29 cellular contexts compared by ENCODE assay signal in genomic region chrX:66035667-66036066, GRCh38. TPM values are rescaled to one million over a fixed set of nuclear protein-coding genes. Genes with fewer than 3 reads are reported as not detected.
"Had no signal": no experiment of that assay in that cellular context is flagged by ENCODE, and none has a peak within 500 bp of the region (broad histone marks: within the 10 kb centered on the region; RNA-seq: fewer than 3 reads in every experiment).

No MANE protein-coding gene starts in this region.

- H3K27me3 ChIP-seq: Peyer's patch, SJSA1 had no signal

- H3K4me2 ChIP-seq: KMS-11 had no signal

- H3K9me3 ChIP-seq: adrenal gland, Peyer's patch, SJSA1 had no signal

- H3K4me1 ChIP-seq: adrenal gland, Peyer's patch, SJSA1 had no signal

- FAIRE-seq: bronchial epithelial cell had no signal

- H3K9ac ChIP-seq: KMS-11 had no signal

- DNase-seq: activated B cell treated with CpG ODN at 0.5 μM for 24 hours; activated CD4-positive, alpha-beta memory T cell treated with anti-CD3 and anti-CD28 coated beads, Interleukin-2, amount 10 ng/mL, durations not matched to agents 7 days and 5 days; activated CD4-positive, alpha-beta T cell treated with anti-CD3 and anti-CD28 coated beads for 1 hour; activated CD4-positive, alpha-beta T cell treated with anti-CD3 and anti-CD28 coated beads, Interleukin-2, amount 10 ng/mL, durations not matched to agents 7 days and 5 days; activated gamma-delta T cell; activated naive CD4-positive, alpha-beta T cell treated with anti-CD3 and anti-CD28 coated beads for 36 hours; activated naive CD8-positive, alpha-beta T cell treated with anti-CD3 and anti-CD28 coated beads, Interleukin-2, amount 10 ng/mL, durations not matched to agents 7 days and 5 days; activated T-cell treated with anti-CD3 and anti-CD28 coated beads for 4 hours; activated T-cell treated with anti-CD3 and anti-CD28 coated beads, Interleukin-2, amount 50 U/mL, for 48 hours; adrenal gland; anterior cingulate cortex; central memory CD4-positive, alpha-beta T cell; MV-4-11; NCI-H1092 treated with DMSO at 0.1 percent for 48 hours; NCI-H1417 treated with DMSO at 0.1 percent for 48 hours; NCI-H1694; NCI-H2029 treated with DMSO at 0.1 percent for 48 hours; NCI-H345; NCI-H510A; NCI-H526 treated with DMSO at 0.1 percent for 48 hours; NCI-H82; Peyer's patch; Right ventricle myocardium superior had no signal

- H3K4me3 ChIP-seq: adrenal gland, Peyer's patch, SJSA1 had no signal

- H3K27ac ChIP-seq: adrenal gland, KMS-11, Peyer's patch, RWPE1, SJSA1 had no signal

- H3K36me3 ChIP-seq: adrenal gland, Peyer's patch, SJSA1 had no signal

RNA-seq across cellular contexts. Expression of gene VSIG4, which starts 4.2 kb away (rescaled TPM):
- total RNA-seq: activated B cell treated with CpG ODN at 0.5 μM for 24 hours; activated CD4-positive, alpha-beta memory T cell treated with anti-CD3 and anti-CD28 coated beads, Interleukin-2, amount 10 ng/mL, durations not matched to agents 7 days and 5 days; activated CD4-positive, alpha-beta T cell treated with anti-CD3 and anti-CD28 coated beads, Interleukin-2, amount 10 ng/mL, durations not matched to agents 7 days and 5 days; activated CD8-positive, alpha-beta memory T cell treated with anti-CD3 and anti-CD28 coated beads for 36 hours; activated naive CD4-positive, alpha-beta T cell treated with anti-CD3 and anti-CD28 coated beads for 36 hours; bronchial epithelial cell; MCF 10A; SJSA1 had no signal
